Comparison of ENCODE assay signal across 10 cellular contexts in genomic region chr5:139657363-139658321, GRCh38. TPM values are rescaled to one million over a fixed set of nuclear protein-coding genes. Genes with fewer than 3 reads are reported as not detected.
DNase-seq lines count a peak whose midpoint lies in the region; ATAC-seq and TF ChIP-seq lines count a peak whose summit lies in the region.
"Had no signal": no experiment of that assay in that cellular context is flagged by ENCODE, and none has a peak within 500 bp of the region (broad histone marks: within the 10 kb centered on the region; RNA-seq: fewer than 3 reads in every experiment).

No MANE protein-coding gene starts in this region.

- no peaks in the 10 kb centered on the region for H3K27me3 ChIP-seq in left ventricle myocardium inferior (ENCODE audit: low read depth)
- no peaks in the 10 kb centered on the region for H3K27me3 ChIP-seq in muscle layer of colon (ENCODE audit: control insufficient read depth in 1 of 2, insufficient read depth in 2 of 2, low read length in 2 of 2)
- H3K27me3 ChIP-seq in aorta (ENCODE audit: control insufficient read depth in 1 of 2, insufficient read depth in 2 of 2, low read length in 1 of 2), result no peaks in the 10 kb centered on the region
- H3K27me3 ChIP-seq: BE2C had no signal

- no peaks in the 10 kb centered on the region for H3K36me3 ChIP-seq in left ventricle myocardium inferior
- H3K36me3 ChIP-seq in muscle layer of colon (ENCODE audit: insufficient read depth, low read length), result no peaks in the 10 kb centered on the region
- H3K36me3 ChIP-seq in aorta (ENCODE audit: control insufficient read depth in 1 of 2, insufficient read depth in 2 of 2, low read length in 1 of 2), result no peaks in the 10 kb centered on the region

- H3K4me1 Mint-ChIP-seq in MCF 10A (ENCODE audit: insufficient read depth, unreplicated experiment), result peaks cover 36% of the 10 kb centered on the region

- no peak for ATAC-seq in Right ventricle myocardium superior (ENCODE audit: poor library complexity)
- ATAC-seq in aorta (ENCODE audit: low FRiP score), result no peak
- ATAC-seq in HG03520 (IDR thresholded peaks at IDR 0.05; ENCODE audit: unreplicated experiment), result no peak
- no peak for ATAC-seq in GM21381 (IDR thresholded peaks at IDR 0.05; ENCODE audit: unreplicated experiment)

- H3K27ac Mint-ChIP-seq in MCF 10A (ENCODE audit: low read depth, unreplicated experiment), result peak overlapping the region; percentile 65

- DNase-seq in left ventricle myocardium inferior, result no peak
- no peak for DNase-seq in Right ventricle myocardium superior
- DNase-seq in MCF 10A (ENCODE audit: unreplicated experiment), result no peak
- no peak for DNase-seq in aorta
- DNase-seq in hypothalamus (lab: John Stamatoyannopoulos, UW), result no peak
- DNase-seq: activated T-cell treated with anti-CD3 and anti-CD28 coated beads, Interleukin-2, amount 50 U/mL, for 48 hours; BE2C had no signal

- peaks cover 99% of the 10 kb centered on the region for H3K4me1 ChIP-seq in left ventricle myocardium inferior
- peaks cover 86% of the 10 kb centered on the region for H3K4me1 ChIP-seq in muscle layer of colon (ENCODE audit: insufficient read depth, low read length)
- peaks cover 0 to 1% of the 10 kb centered on the region in 2 donors for H3K4me1 ChIP-seq in aorta (ENCODE audit: control insufficient read depth in 1 of 2, insufficient read depth in 2 of 2, low read length in 2 of 2)

- H3K27me3 Mint-ChIP-seq in MCF 10A (ENCODE audit: insufficient read depth, unreplicated experiment), result no peaks in the 10 kb centered on the region

- POLR2A ChIA-PET in MCF 10A (lab: Yijun Ruan, JAX), result interaction anchor here (0.6 to 4.2 kb wide), 5 partner anchors 8 to 975 kb away, joined by 3 to 68 read pairs (median 3); partner anchors contain the start of gene CD14

- 14 to 16% methylated on average over 11 to 12 of the region's 12 CpGs for WGBS in aorta, 2 donors

- TF ChIP-seq CTCF in left ventricle myocardium inferior (IDR thresholded peaks at IDR 0.05; ENCODE audit: borderline replicate concordance) (no peak), MCF 10A (IDR thresholded peaks at IDR 0.05; ENCODE audit: unreplicated experiment) (no peak)

- peak overlapping the region; percentile 55 for H3K4me3 ChIP-seq in left ventricle myocardium inferior
- no peak overlapping the region for H3K4me3 ChIP-seq in muscle layer of colon (ENCODE audit: low read depth in 1 of 2, low read length in 2 of 2)
- H3K4me3 ChIP-seq in aorta (ENCODE audit: low read length in 2 of 2), result no peak overlapping the region

- no TSS peak for BruUV-seq in MCF 10A (replicated peaks; lab: Mats Ljungman, UMichigan)

- H3K9ac ChIP-seq in muscle layer of colon (ENCODE audit: low read length), result no peak overlapping the region

- no peak overlapping the region for H3K4me3 Mint-ChIP-seq in MCF 10A (ENCODE audit: unreplicated experiment)

- intact Hi-C loops in left ventricle myocardium inferior (cut with micrococcal nuclease), result no loop called here
- intact Hi-C loops in Right ventricle myocardium superior (cut with DNase I), result no loop called here
- intact Hi-C loops in MCF 10A (cut with micrococcal nuclease), result no loop called here
- intact Hi-C loops in aorta (cut with DNase I), result loop anchor here in 1 of 2 donors (5.0 kb wide), 1 partner anchor 40 kb away; no protein-coding TSS in a partner anchor

- H3K27ac ChIP-seq in left ventricle myocardium inferior (replicated peaks), result peak overlapping the region; percentile 91
- H3K27ac ChIP-seq in muscle layer of colon (ENCODE audit: low read depth, low read length), result peak overlapping the region; percentile 84
- H3K27ac ChIP-seq in aorta (ENCODE audit: low read depth in 1 of 2, low read length in 2 of 2), result peak overlapping the region; percentile 20 to 90

- H3K36me3 Mint-ChIP-seq in MCF 10A (ENCODE audit: insufficient read depth, unreplicated experiment), result peaks cover 14% of the 10 kb centered on the region

- no peaks in the 10 kb centered on the region for H3K9me3 ChIP-seq in left ventricle myocardium inferior (replicated peaks)
- H3K9me3 ChIP-seq in muscle layer of colon (ENCODE audit: low read length), result no peaks in the 10 kb centered on the region
- no peaks in the 10 kb centered on the region for H3K9me3 ChIP-seq in aorta (ENCODE audit: control insufficient read depth, low read length)
- H3K9me3 ChIP-seq: BE2C had no signal

- no peaks in the 10 kb centered on the region for H3K9me3 Mint-ChIP-seq in MCF 10A (ENCODE audit: unreplicated experiment)

- CTCF ChIA-PET in MCF 10A (lab: Yijun Ruan, JAX), result interaction anchor here (1.0 to 1.5 kb wide), 2 partner anchors 24 to 108 kb away, joined by 5 to 9 read pairs; no protein-coding TSS in a partner anchor

RNA-seq across cellular contexts. Expression of gene CXXC5, which starts 9.5 kb away (rescaled TPM):
- total RNA-seq in left ventricle myocardium inferior, result 56.9 TPM
- 67.3 TPM for total RNA-seq in Right ventricle myocardium superior
- 7.8 and 10.9 TPM in 2 replicates for total RNA-seq in MCF 10A (2022)
- total RNA-seq in aorta, result 10 to 100 TPM; 40.0 to 75.8 TPM
- polyA plus RNA-seq in aorta, result 10 to 100 TPM; 21.2 to 31.5 TPM
